In genomic region chr4:149684516-149684915, GRCh38 we compare ENCODE assay signal across 22 cellular contexts.
DNase-seq lines count a peak whose midpoint lies in the region; ATAC-seq lines count a peak whose summit lies in the region.
"Had no signal": no experiment of that assay in that cellular context is flagged by ENCODE, and none has a peak within 500 bp of the region (broad histone marks: within the 10 kb centered on the region; RNA-seq: fewer than 3 reads in every experiment).

No MANE protein-coding gene starts in this region.

- no peaks in the 10 kb centered on the region for H3K36me3 Mint-ChIP-seq in stimulated activated effector memory CD8-positive, alpha-beta T cell treated with anti-CD3 and anti-CD28 coated beads, Interleukin-12 subunit alpha, Interleukin-12 subunit beta, amount 100 ng/mL, for 72 hours
- H3K36me3 Mint-ChIP-seq: CD14-positive monocyte; CD4-positive, alpha-beta memory T cell; CD4-positive, CD25-positive, alpha-beta regulatory T cell; CD8-positive, alpha-beta memory T cell had no signal

- no peak overlapping the region for H3K4me3 ChIP-seq in BLaER1 treated with 17β-estradiol and CSF1 and Interleukin-3, amounts not matched to agents 10 nM and 100 nM
- H3K4me3 ChIP-seq: GM12878 had no signal

- H3K4me2 ChIP-seq in BLaER1 treated with 17β-estradiol and CSF1 and Interleukin-3, amounts not matched to agents 10 nM and 100 nM = peak overlapping the region; percentile 10 to 67 (median 57); a peak in 17 of 22 replicates

- ATAC-seq in stimulated activated effector memory CD8-positive, alpha-beta T cell treated with anti-CD3 and anti-CD28 coated beads, Interleukin-12 subunit alpha, Interleukin-12 subunit beta, amount 100 ng/mL, for 72 hours = no peak
- ATAC-seq: GM12878 had no signal

- H3K4me1 Mint-ChIP-seq in stimulated activated effector memory CD8-positive, alpha-beta T cell treated with anti-CD3 and anti-CD28 coated beads, Interleukin-12 subunit alpha, Interleukin-12 subunit beta, amount 100 ng/mL, for 72 hours = no peaks in the 10 kb centered on the region
- H3K4me1 Mint-ChIP-seq: CD14-positive monocyte; CD4-positive, alpha-beta memory T cell; CD4-positive, CD25-positive, alpha-beta regulatory T cell; CD8-positive, alpha-beta memory T cell had no signal

- H3K4me1 ChIP-seq in BLaER1 treated with 17β-estradiol and CSF1 and Interleukin-3, amounts not matched to agents 10 nM and 100 nM = peaks cover 4 to 17% (median 11%) of the 10 kb centered on the region in 10 experiments; a peak in 17 of 20 replicates
- H3K4me1 ChIP-seq: BE2C had no signal

- peaks cover 0 to 13% (median 4%) of the 10 kb centered on the region in 11 experiments; a peak in 5 of 22 replicates for H3K9me3 ChIP-seq in BLaER1 treated with 17β-estradiol and CSF1 and Interleukin-3, amounts not matched to agents 10 nM and 100 nM (replicated peaks in 1 of 11)
- H3K9me3 ChIP-seq: BE2C had no signal

- H3K27ac ChIP-seq in BLaER1 treated with 17β-estradiol and CSF1 and Interleukin-3, amounts not matched to agents 10 nM and 100 nM = no peak overlapping the region

- H3K9me3 Mint-ChIP-seq in stimulated activated effector memory CD8-positive, alpha-beta T cell treated with anti-CD3 and anti-CD28 coated beads, Interleukin-12 subunit alpha, Interleukin-12 subunit beta, amount 100 ng/mL, for 72 hours = no peaks in the 10 kb centered on the region

- no peaks in the 10 kb centered on the region for H3K27me3 ChIP-seq in BLaER1 treated with 17β-estradiol and CSF1 and Interleukin-3, amounts not matched to agents 10 nM and 100 nM
- H3K27me3 ChIP-seq: BE2C had no signal

- H4K20me1 ChIP-seq in BLaER1 treated with 17β-estradiol and CSF1 and Interleukin-3, amounts not matched to agents 10 nM and 100 nM = no peaks in the 10 kb centered on the region

- DNase-seq in amniotic epithelial cell (ENCODE audit: low read depth) (peak; percentile 9), SW480 (ENCODE audit: low spot score) (no peak), T1000 (lab: John Stamatoyannopoulos, UW) (no peak)
- no peak for DNase-seq in stimulated activated effector memory CD8-positive, alpha-beta T cell treated with anti-CD3 and anti-CD28 coated beads, Interleukin-12 subunit alpha, Interleukin-12 subunit beta, amount 100 ng/mL, for 72 hours (ENCODE audit: low spot score in 2 of 2)
- DNase-seq: 8988T; ACHN; BE2C; C1 segment of cervical spinal cord; CD4-positive, alpha-beta memory T cell; CD4-positive, CD25-positive, alpha-beta regulatory T cell; CD8-positive, alpha-beta memory T cell; COR-L47; DMS 273 treated with DMSO at 0.1 percent for 48 hours; DMS153; DMS53; DMS79; DND-41; EL; GDM1 had no signal

- H3K27ac Mint-ChIP-seq in stimulated activated effector memory CD8-positive, alpha-beta T cell treated with anti-CD3 and anti-CD28 coated beads, Interleukin-12 subunit alpha, Interleukin-12 subunit beta, amount 100 ng/mL, for 72 hours = no peak overlapping the region
- H3K27ac Mint-ChIP-seq: CD14-positive monocyte; CD4-positive, alpha-beta memory T cell; CD4-positive, CD25-positive, alpha-beta regulatory T cell; CD8-positive, alpha-beta memory T cell had no signal

- H3K4me3 Mint-ChIP-seq in stimulated activated effector memory CD8-positive, alpha-beta T cell treated with anti-CD3 and anti-CD28 coated beads, Interleukin-12 subunit alpha, Interleukin-12 subunit beta, amount 100 ng/mL, for 72 hours = no peak overlapping the region
- H3K4me3 Mint-ChIP-seq: CD14-positive monocyte; CD4-positive, alpha-beta memory T cell; CD4-positive, CD25-positive, alpha-beta regulatory T cell; CD8-positive, alpha-beta memory T cell had no signal

- H3K36me3 ChIP-seq in BLaER1 treated with 17β-estradiol and CSF1 and Interleukin-3, amounts not matched to agents 10 nM and 100 nM = no peaks in the 10 kb centered on the region
- H3K36me3 ChIP-seq: BE2C had no signal

- no peak overlapping the region for H3K9ac ChIP-seq in BLaER1 treated with 17β-estradiol and CSF1 and Interleukin-3, amounts not matched to agents 10 nM and 100 nM
